Comparison of ENCODE assay signal across 25 cellular contexts in genomic region chr6:170436209-170436809, GRCh38.
"Had no signal": no experiment of that assay in that cellular context is flagged by ENCODE, and none has a peak within 500 bp of the region (broad histone marks: within the 10 kb centered on the region; RNA-seq: fewer than 3 reads in every experiment).

No MANE protein-coding gene starts in this region.

- H3K4me3 ChIP-seq: dorsolateral prefrontal cortex, heart right ventricle, lung, neural progenitor cell, pancreas, testis, tibial nerve, upper lobe of right lung, vagina had no signal

- H3K4me2 ChIP-seq: neural progenitor cell had no signal

- H2AFZ ChIP-seq: neural progenitor cell had no signal

- H3K4me1 ChIP-seq: testis had no signal

- FAIRE-seq: endometrium, frontal cortex, pancreas had no signal

- DNase-seq: cortex of kidney; dorsolateral prefrontal cortex; effector CD8-positive, alpha-beta T cell; heart right ventricle; hypothalamus; islet precursor cell; left cardiac atrium; left ventricle myocardium superior; mesenchymal stem cell; naive B cell; nucleus accumbens; pancreas; right cardiac atrium; stimulated activated CD4-positive, alpha-beta T cell treated with anti-CD3 and anti-CD28 coated beads, Interleukin-4, amount 100 ng/mL, for 4 hours; stimulated activated naive B cell treated with anti-CD40 and anti-IgM and Interleukin-4, amounts not matched to agents 10 μg/mL and 1 μg/mL and 100 μg/mL, for 72 hours; stimulated activated naive CD8-positive, alpha-beta T cell treated with anti-CD3 and anti-CD28 coated beads, Interleukin-15, amount 100 ng/mL, for 72 hours; testis; upper lobe of right lung had no signal

- H3K27me3 ChIP-seq: dorsolateral prefrontal cortex, neural progenitor cell, pancreas, testis, tibial nerve, upper lobe of right lung, vagina had no signal

- H3K9ac ChIP-seq: neural progenitor cell had no signal

- H3K27ac ChIP-seq: heart right ventricle, neural progenitor cell, pancreas, testis, tibial nerve, upper lobe of right lung, vagina had no signal

- H3K9me3 ChIP-seq: pancreas, testis, upper lobe of right lung, vagina had no signal

- H3K36me3 ChIP-seq: heart right ventricle, neural progenitor cell, pancreas, tibial nerve, upper lobe of right lung, vagina had no signal

- ATAC-seq: esophagus mucosa; heart right ventricle; left cardiac atrium; left ventricle myocardium superior; pancreas; right cardiac atrium; stimulated activated naive B cell treated with anti-CD40 and anti-IgM and Interleukin-4, amounts not matched to agents 10 μg/mL and 1 μg/mL and 100 μg/mL, for 72 hours; stimulated activated naive CD8-positive, alpha-beta T cell treated with anti-CD3 and anti-CD28 coated beads, Interleukin-15, amount 100 ng/mL, for 72 hours; upper lobe of right lung had no signal
